In the genomic region with DNA sequence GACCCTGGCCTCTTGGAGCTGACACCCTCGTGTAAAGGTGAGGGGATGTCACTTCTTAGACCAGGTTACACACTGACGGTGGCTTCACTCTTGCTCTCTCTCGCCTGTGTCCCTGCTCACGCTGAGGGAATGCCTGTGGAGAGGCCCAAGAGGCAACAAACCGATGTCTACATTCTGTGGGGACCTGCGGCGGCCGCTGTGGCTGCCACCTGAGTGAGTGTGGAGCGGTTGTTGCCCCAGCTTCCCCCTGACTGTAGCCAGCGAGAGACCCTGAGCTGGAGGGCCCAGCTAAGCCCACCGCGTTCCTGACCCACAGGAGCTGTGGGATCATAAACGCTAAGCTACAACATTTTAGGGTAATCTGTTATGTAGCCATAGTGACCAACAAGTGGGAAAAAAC, we compare ENCODE assay signal across 35 cellular contexts. TPM values are rescaled to one million over a fixed set of nuclear protein-coding genes. Genes with fewer than 3 reads are reported as not detected.
"Had no signal": no experiment of that assay in that cellular context is flagged by ENCODE, and none has a peak within 500 bp of the region (broad histone marks: within the 10 kb centered on the region; RNA-seq: fewer than 3 reads in every experiment).

No MANE protein-coding gene starts in this region.

- H3K4me3 ChIP-seq: body of pancreas, PC-9 had no signal

- H3K4me2 ChIP-seq: KMS-11, PC-9 had no signal

- H3K36me3 ChIP-seq: WERI-Rb-1 had no signal

- ATAC-seq: activated CD8-positive, alpha-beta memory T cell treated with anti-CD3 and anti-CD28 coated beads, Interleukin-2, amount 10 ng/mL, durations not matched to agents 7 days and 5 days; body of pancreas; Right ventricle myocardium inferior; SK-N-SH treated with all-trans-retinoic acid at 6 μM for 48 hours; T-cell; T-helper 17 cell had no signal

- H3K27ac ChIP-seq: body of pancreas, KMS-11, PC-9, RWPE1, WERI-Rb-1 had no signal

- DNase-seq: activated CD4-positive, alpha-beta memory T cell treated with anti-CD3 and anti-CD28 coated beads, Interleukin-2, amount 10 ng/mL, durations not matched to agents 7 days and 5 days; activated CD4-positive, alpha-beta T cell treated with anti-CD3 and anti-CD28 coated beads for 1 hour; activated CD4-positive, alpha-beta T cell treated with anti-CD3 and anti-CD28 coated beads for 48 hours; activated CD4-positive, CD25-positive, alpha-beta regulatory T cell; activated CD8-positive, alpha-beta memory T cell treated with anti-CD3 and anti-CD28 coated beads for 24 hours; activated CD8-positive, alpha-beta memory T cell treated with anti-CD3 and anti-CD28 coated beads, Interleukin-2, amount 10 ng/mL, durations not matched to agents 7 days and 5 days; activated CD8-positive, alpha-beta memory T cell treated with anti-CD3 and anti-CD28 coated beads, Interleukin-2, amount 50 U/mL, for 48 hours; activated effector memory CD4-positive, alpha-beta T cell treated with anti-CD3 and anti-CD28 coated beads, Interleukin-2, amount 50 U/mL, for 16 hours; activated naive CD4-positive, alpha-beta T cell; activated naive CD8-positive, alpha-beta T cell treated with anti-CD3 and anti-CD28 coated beads, Interleukin-2, amount 10 ng/mL, durations not matched to agents 7 days and 5 days; activated T-cell treated with anti-CD3 and anti-CD28 coated beads, Interleukin-2, amount 50 U/mL, for 48 hours; amygdala; body of pancreas; caudate nucleus; cerebellar nuclear complex; MM.1S; MV-4-11; NCI-H1092; NCI-H1436 treated with DMSO at 0.1 percent for 48 hours; NCI-H1694 treated with DMSO at 0.1 percent for 48 hours; NCI-H2029; NCI-H2171; NCI-H510A; NCI-H526; NCI-H748 treated with DMSO at 0.1 percent for 48 hours; NK-92 treated with Interleukin-12 subunit alpha and Interleukin-12 subunit beta, amount 100 ng/mL, for 24 hours; PC-9; SIG-M5; T-cell; T-helper 17 cell; WERI-Rb-1 had no signal

- H3K27me3 ChIP-seq: body of pancreas had no signal

- H3K9ac ChIP-seq: KMS-11 had no signal

- H3K9me3 ChIP-seq: body of pancreas had no signal

- H2AFZ ChIP-seq: PC-9 had no signal

RNA-seq across cellular contexts. Expression of a gene that starts 55.7 kb away (rescaled TPM):
- total RNA-seq: activated naive CD8-positive, alpha-beta T cell treated with anti-CD3 and anti-CD28 coated beads, Interleukin-2, amount 10 ng/mL, durations not matched to agents 7 days and 5 days had no signal
